Comparison of ENCODE assay signal across 1 cellular context in genomic region chr6:32182617-32183016, GRCh38.
TF ChIP-seq lines count a peak whose summit lies in the region.

No MANE protein-coding gene starts in this region.

TF ChIP-seq in IMR-90, 13 proteins besides CTCF, POLR2A, EP300 and RAD21:
- TF ChIP-seq RCOR1 (IDR thresholded peaks at IDR 0.05; ENCODE audit: insufficient replicate concordance, low read length): no peak
- TF ChIP-seq MXI1 (IDR thresholded peaks at IDR 0.05; ENCODE audit: borderline replicate concordance, low read depth, low read length): no peak
- TF ChIP-seq RFX5 (IDR thresholded peaks at IDR 0.05; ENCODE audit: low read depth, low read length): no peak
- no peak for TF ChIP-seq BHLHE40 (IDR thresholded peaks at IDR 0.05; ENCODE audit: low read depth, low read length)
- TF ChIP-seq FOS (IDR thresholded peaks at IDR 0.05; ENCODE audit: low read depth, low read length): no peak
- no peak for TF ChIP-seq MAFK (IDR thresholded peaks at IDR 0.05; ENCODE audit: low read depth, low read length)
- no peak for TF ChIP-seq SMC3 (IDR thresholded peaks at IDR 0.05; ENCODE audit: low read depth, low read length)
- TF ChIP-seq CHD1 (IDR thresholded peaks at IDR 0.05; ENCODE audit: low read depth, low read length): no peak
- TF ChIP-seq ELK1 (IDR thresholded peaks at IDR 0.05; ENCODE audit: borderline replicate concordance, low read depth, low read length): no peak
- no peak for TF ChIP-seq NFE2L2 (IDR thresholded peaks at IDR 0.05; ENCODE audit: low read depth, low read length)
TF ChIP-seq in IMR-90: peak in this region for 0.
